ENCODE assay signal across 9 cellular contexts in genomic region chr1:6646499-6647148, GRCh38. TPM values are rescaled to one million over a fixed set of nuclear protein-coding genes. Genes with fewer than 3 reads are reported as not detected.
DNase-seq lines count a peak whose midpoint lies in the region; ATAC-seq and TF ChIP-seq lines count a peak whose summit lies in the region.
"Had no signal": no experiment of that assay in that cellular context is flagged by ENCODE, and none has a peak within 500 bp of the region (broad histone marks: within the 10 kb centered on the region; RNA-seq: fewer than 3 reads in every experiment).

No MANE protein-coding gene starts in this region.

- H2AFZ ChIP-seq in OCI-LY7 (ENCODE audit: low read length): no peak overlapping the region

- H3K36me3 ChIP-seq in Caco-2 (ENCODE audit: control insufficient read depth, insufficient read depth, low read length) (peaks cover 2% of the 10 kb centered on the region; the same call in 1 of the 2 replicates), OCI-LY7 (ENCODE audit: insufficient read depth, low read length) (peaks cover 67% of the 10 kb centered on the region), left lung (peaks cover 0 to 66% of the 10 kb centered on the region in 2 donors)

- CTCF ChIA-PET in Caco-2 (lab: Charles Lee) (interaction anchor here (0.7 kb wide), 1 partner anchor 9 kb away, joined by 5 read pairs; no protein-coding TSS in a partner anchor), OCI-LY7 (lab: Charles Lee; ENCODE audit: unreplicated experiment) (no interaction called here)

- peaks cover 36% of the 10 kb centered on the region for H3K36me3 Mint-ChIP-seq in Caco-2 (ENCODE audit: insufficient read depth, unreplicated experiment)

- H3K4me1 ChIP-seq in Caco-2 (no peaks in the 10 kb centered on the region), OCI-LY7 (ENCODE audit: insufficient read depth, low read length, poor library complexity, severe bottlenecking) (no peaks in the 10 kb centered on the region), left lung (no peaks in the 10 kb centered on the region)

- DNase-seq in Caco-2 (peak in 1 of 2 experiments; percentile 16), GM19240 (ENCODE audit: insufficient read length, low spot score) (peak; percentile 29), OCI-LY7 (ENCODE audit: low spot score) (peak; percentile 65), left lung (no peak)
- peak; percentile 51 for DNase-seq in central memory CD4-positive, alpha-beta T cell

- ATAC-seq in left lung (peak; percentile 83), GM21717 (IDR thresholded peaks at IDR 0.05; ENCODE audit: unreplicated experiment) (no peak), HG02642 (IDR thresholded peaks at IDR 0.05; ENCODE audit: poor library complexity, unreplicated experiment) (no peak), HG03175 (IDR thresholded peaks at IDR 0.05; ENCODE audit: unreplicated experiment) (no peak)

- no peaks in the 10 kb centered on the region for H3K27me3 Mint-ChIP-seq in Caco-2 (ENCODE audit: insufficient read depth, unreplicated experiment)

- H3K9me2 ChIP-seq in OCI-LY7 (ENCODE audit: insufficient read depth, low read length): no peaks in the 10 kb centered on the region

- H3K27me3 ChIP-seq in Caco-2 (replicated peaks; ENCODE audit: control insufficient read depth, insufficient read depth, low read length) (no peaks in the 10 kb centered on the region), left lung (no peaks in the 10 kb centered on the region)

- no peak overlapping the region for H3K4me2 ChIP-seq in OCI-LY7 (ENCODE audit: low read length)

- BruUV-seq in Caco-2 (replicated peaks; lab: Mats Ljungman, UMichigan) (no TSS peak), OCI-LY7 (replicated peaks; lab: Mats Ljungman, UMichigan) (no TSS peak)

- TF ChIP-seq CTCF in Caco-2 (IDR thresholded peaks at IDR 0.05; ENCODE audit: insufficient read depth in 1 of 2, low read depth in 1 of 2, low read length in 1 of 2, severe bottlenecking in 1 of 2, unreplicated experiment in 1 of 2): peak; percentile 37 to 43
- peak; percentile 84 for TF ChIP-seq CTCF in OCI-LY7 (conservative IDR thresholded peaks at IDR 0.05; ENCODE audit: low read length)
- TF ChIP-seq CTCF in left lung (IDR thresholded peaks at IDR 0.05): peak; percentile 36 to 49

- no peak overlapping the region for H3K4me3 Mint-ChIP-seq in Caco-2 (ENCODE audit: unreplicated experiment)
- H3K4me3 Mint-ChIP-seq: T-helper 1 cell treated with Interleukin-12 subunit alpha and Interleukin-12 subunit beta and Interleukin-4 antibody, amounts not matched to agents 30 μg/mL and 1 μg/mL, for 36 hours had no signal

- no peaks in the 10 kb centered on the region for H3K4me1 Mint-ChIP-seq in Caco-2 (ENCODE audit: low read depth, unreplicated experiment)

- intact Hi-C loops in Caco-2 (cut with micrococcal nuclease; ENCODE audit: unreplicated experiment) (loop anchor here (1.0 kb wide), 1 partner anchor 92 kb away; the partner anchor contains the start of gene NOL9), OCI-LY7 (cut with micrococcal nuclease; ENCODE audit: unreplicated experiment) (loop anchor here (1.0 kb wide), 2 partner anchors 156 to 160 kb away; no protein-coding TSS in a partner anchor), left lung (cut with DNase I) (no loop called here)

- no peak overlapping the region for H3K4me3 ChIP-seq in Caco-2 (ENCODE audit: low read depth, low read length)
- H3K4me3 ChIP-seq in OCI-LY7 (ENCODE audit: low read depth, low read length, poor library complexity, severe bottlenecking): no peak overlapping the region
- no peak overlapping the region for H3K4me3 ChIP-seq in left lung

- no peaks in the 10 kb centered on the region for H3K79me2 ChIP-seq in OCI-LY7 (ENCODE audit: insufficient read depth, low read depth, low read length)

- H4K20me1 ChIP-seq in OCI-LY7 (ENCODE audit: insufficient read depth, low read length): no peaks in the 10 kb centered on the region

- H3K9me3 Mint-ChIP-seq in Caco-2 (ENCODE audit: unreplicated experiment): no peaks in the 10 kb centered on the region
- H3K9me3 Mint-ChIP-seq: T-helper 1 cell treated with Interleukin-12 subunit alpha and Interleukin-12 subunit beta and Interleukin-4 antibody, amounts not matched to agents 30 μg/mL and 1 μg/mL, for 36 hours had no signal

- POLR2A ChIA-PET in Caco-2 (lab: Charles Lee): no interaction called here
- POLR2A ChIA-PET in OCI-LY7 (lab: Charles Lee): interaction anchor here (0.5 kb wide), 1 partner anchor 167 kb away, joined by 5 read pairs; no protein-coding TSS in a partner anchor

- H3K9me3 ChIP-seq in Caco-2 (no peaks in the 10 kb centered on the region), OCI-LY7 (ENCODE audit: low read length) (no peaks in the 10 kb centered on the region), left lung (no peaks in the 10 kb centered on the region)

- H3K27ac Mint-ChIP-seq in Caco-2 (ENCODE audit: unreplicated experiment): no peak overlapping the region
- H3K27ac Mint-ChIP-seq: T-helper 1 cell treated with Interleukin-12 subunit alpha and Interleukin-12 subunit beta and Interleukin-4 antibody, amounts not matched to agents 30 μg/mL and 1 μg/mL, for 36 hours had no signal

- H3K27ac ChIP-seq in OCI-LY7 (ENCODE audit: low read depth, low read length, poor library complexity, severe bottlenecking) (no peak overlapping the region), left lung (no peak overlapping the region)

RNA-seq across cellular contexts. Expression of gene THAP3, which starts 22.0 kb away (rescaled TPM):
- 13.5 and 15.1 TPM in 2 replicates for total RNA-seq in Caco-2 (2022)
- total RNA-seq in OCI-LY7 (2014; rRNA removed; shearing (Covaris generic)): 22.4 and 24.9 TPM in 2 replicates
- 17.2 and 19.0 TPM in 2 replicates for total RNA-seq in OCI-LY7 (2022)
- total RNA-seq in left lung: 10 to 100 TPM; 14.5 to 16.5 TPM

RNA-seq across cellular contexts. Expression of gene PHF13, which starts 33.1 kb away (rescaled TPM):
- 20.0 and 21.8 TPM in 2 replicates for total RNA-seq in Caco-2 (2022)
- 5.3 and 7.9 TPM in 2 replicates for total RNA-seq in OCI-LY7 (2014; rRNA removed; shearing (Covaris generic))
- total RNA-seq in OCI-LY7 (2022): 14.6 and 14.7 TPM in 2 replicates
- 10 to 100 TPM; 11.1 to 12.2 TPM for total RNA-seq in left lung

RNA-seq across cellular contexts. Expression of gene KLHL21, which starts 44.0 kb away (rescaled TPM):
- total RNA-seq in Caco-2 (2022): 21.6 and 22.4 TPM in 2 replicates
- 7.2 and 7.4 TPM in 2 replicates for total RNA-seq in OCI-LY7 (2014; rRNA removed; shearing (Covaris generic))
- 5.6 and 7.6 TPM in 2 replicates for total RNA-seq in OCI-LY7 (2022)
- total RNA-seq in left lung: 10 to 100 TPM; 20.6 to 29.2 TPM

RNA-seq across cellular contexts. Expression of gene DNAJC11, which starts 55.0 kb away (rescaled TPM):
- total RNA-seq in Caco-2 (2022) (61.0 and 65.8 TPM in 2 replicates), OCI-LY7 (2022) (64.1 and 65.6 TPM in 2 replicates), left lung (10 to 100 TPM; 33.5 to 37.7 TPM)
- total RNA-seq in OCI-LY7 (2014; rRNA removed; shearing (Covaris generic)): 31.0 and 41.6 TPM in 2 replicates

Comparison
In these comparisons a context has a peak if more than half of its experiments do, and no peak if none do; other contexts are left out.
1. DNase-seq: peak in GM19240 (single experiment), OCI-LY7 (single experiment) and central memory CD4-positive, alpha-beta T cell (single experiment); none in left lung (0 of 2).
2. intact Hi-C loops: an anchor here in Caco-2 (1.0 kb wide) and OCI-LY7 (1.0 kb wide); none called in left lung.
3. Peak in every context shown above with its lines, with median percentiles within 50 percentile points of each other: CTCF ChIP-seq.